ENCODE assay signal across 29 cellular contexts in the genomic region with DNA sequence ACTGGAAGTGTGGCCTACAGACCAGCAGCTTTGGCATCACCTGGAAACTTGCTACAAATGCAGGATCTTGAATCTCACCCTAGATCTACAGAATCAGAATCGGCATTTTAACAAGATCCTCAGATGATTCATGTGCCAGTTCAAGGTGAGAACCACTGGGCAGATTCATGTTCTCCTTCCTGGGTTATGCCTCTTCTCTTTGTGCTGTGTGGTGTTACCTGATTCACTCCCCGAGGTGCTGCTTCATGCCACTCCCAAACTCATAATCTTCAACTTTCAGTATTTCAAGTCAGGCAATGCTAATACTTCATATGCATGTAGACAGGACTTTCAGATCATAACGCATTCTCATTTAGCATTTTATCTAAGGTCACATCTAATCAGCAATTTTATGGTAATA.
"Had no signal": no experiment of that assay in that cellular context is flagged by ENCODE, and none has a peak within 500 bp of the region (broad histone marks: within the 10 kb centered on the region; RNA-seq: fewer than 3 reads in every experiment).

No MANE protein-coding gene starts in this region.

- H3K27ac Mint-ChIP-seq: immature natural killer cell; mesothelial cell of epicardium; naive thymus-derived CD4-positive, alpha-beta T cell; nephron; neural progenitor cell; progenitor cell of endocrine pancreas had no signal

- H2AFZ ChIP-seq: neural progenitor cell, parathyroid adenoma had no signal

- H3K27ac ChIP-seq: dorsolateral prefrontal cortex, epithelial cell of prostate, neural progenitor cell, parathyroid adenoma, testis, transverse colon, upper lobe of right lung had no signal

- H3K4me2 ChIP-seq: neural progenitor cell, smooth muscle cell had no signal

- H3K4me1 Mint-ChIP-seq: immature natural killer cell, neural progenitor cell had no signal

- H3K4me1 ChIP-seq: parathyroid adenoma, stomach, testis, transverse colon had no signal

- ATAC-seq: left lobe of liver; naive thymus-derived CD4-positive, alpha-beta T cell; sciatic nerve; upper lobe of right lung had no signal

- H3K4me3 ChIP-seq: dorsolateral prefrontal cortex, esophagus muscularis mucosa, neural progenitor cell, smooth muscle cell, stomach, testis, transverse colon, upper lobe of right lung had no signal

- H3K9me3 Mint-ChIP-seq: immature natural killer cell, mesothelial cell of epicardium, nephron, neural progenitor cell had no signal

- H3K27me3 ChIP-seq: dorsolateral prefrontal cortex, esophagus muscularis mucosa, neural progenitor cell, stomach, testis, transverse colon, upper lobe of right lung had no signal

- H3K9ac ChIP-seq: neural progenitor cell, parathyroid adenoma had no signal

- H3K27me3 Mint-ChIP-seq: naive thymus-derived CD4-positive, alpha-beta T cell; progenitor cell of endocrine pancreas had no signal

- FAIRE-seq: kidney had no signal

- H3K36me3 ChIP-seq: esophagus muscularis mucosa, neural progenitor cell, stomach, transverse colon, upper lobe of right lung had no signal

- H3K79me2 ChIP-seq: parathyroid adenoma had no signal

- H3K9me3 ChIP-seq: esophagus muscularis mucosa, testis, transverse colon, upper lobe of right lung had no signal

- H3K4me3 Mint-ChIP-seq: immature natural killer cell; mesothelial cell of epicardium; naive thymus-derived CD4-positive, alpha-beta T cell; nephron; neural progenitor cell had no signal

- H3K36me3 Mint-ChIP-seq: immature natural killer cell; mesothelial cell of epicardium; naive thymus-derived CD4-positive, alpha-beta T cell; neural progenitor cell had no signal

- DNase-seq: caudate nucleus; cerebellar nuclear complex; dorsolateral prefrontal cortex; effector CD4-positive, alpha-beta T cell; foreskin melanocyte; hypothalamus; immature natural killer cell; kidney; mesenchymal stem cell; naive thymus-derived CD4-positive, alpha-beta T cell; stimulated activated CD4-positive, alpha-beta T cell treated with anti-CD3 and anti-CD28 coated beads, Interleukin-12 subunit alpha, Interleukin-12 subunit beta, amount 100 ng/mL, for 4 hours; stimulated activated CD4-positive, alpha-beta T cell treated with anti-CD3 and anti-CD28 coated beads, Interleukin-1b, Interleukin-23, amount 100 ng/mL, for 48 hours; stimulated activated CD4-positive, alpha-beta T cell treated with anti-CD3 and anti-CD28 coated beads, Interleukin-4, amount 100 ng/mL, for 1 hour; stimulated activated CD8-positive, alpha-beta memory T cell treated with anti-CD3 and anti-CD28 coated beads, Interleukin-4, amount 100 ng/mL, for 48 hours; stimulated activated naive CD4-positive, alpha-beta T cell treated with Interleukin-2 at 50 U/mL for 16 hours; stomach; testis; transverse colon; upper lobe of right lung had no signal
